1 cellular context compared by ENCODE assay signal in the genomic region with DNA sequence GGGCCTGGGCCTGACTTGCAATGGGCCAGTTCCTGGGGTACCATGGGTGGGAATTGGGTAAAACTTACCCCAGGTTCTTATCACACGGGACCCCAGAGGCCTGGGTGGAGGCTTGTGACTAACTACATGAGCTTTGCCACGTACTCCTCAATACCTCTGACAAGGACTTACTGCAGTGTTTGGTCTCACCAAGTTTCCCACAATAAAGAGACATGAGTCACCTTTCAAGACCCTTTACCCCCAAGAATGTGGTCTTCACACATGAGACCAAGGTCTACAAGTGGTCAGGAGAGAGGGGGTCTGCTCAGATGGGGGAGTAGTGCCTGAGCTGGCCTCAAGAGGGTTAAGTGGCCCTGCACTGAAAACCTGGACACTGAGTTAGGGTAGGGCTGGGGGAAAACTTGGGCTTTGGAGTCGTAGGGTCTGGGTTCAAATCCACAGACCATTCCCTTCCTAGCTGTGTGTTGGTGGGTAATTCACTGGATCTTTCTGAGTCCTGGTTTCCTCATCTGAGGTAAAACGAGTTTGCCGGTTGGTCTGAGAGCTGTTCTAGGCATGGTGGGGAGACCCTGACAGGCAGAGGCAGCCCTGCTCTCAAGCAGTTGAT.
TF ChIP-seq lines count a peak whose summit lies in the region.

No MANE protein-coding gene starts in this region.

TF ChIP-seq in H1, 55 proteins besides CTCF, POLR2A, EP300 and RAD21:
- no peak for TF ChIP-seq SP2 (IDR thresholded peaks at IDR 0.05; ENCODE audit: low read length)
- TF ChIP-seq NRF1 (IDR thresholded peaks at IDR 0.05; ENCODE audit: low read depth, low read length), result no peak
- TF ChIP-seq SIRT6 (IDR thresholded peaks at IDR 0.05; ENCODE audit: low read length), result no peak
- TF ChIP-seq ASH2L (IDR thresholded peaks at IDR 0.05; ENCODE audit: low read length), result no peak
- TF ChIP-seq CTBP2 (IDR thresholded peaks at IDR 0.05; ENCODE audit: borderline replicate concordance, insufficient read depth, insufficient read length, low read length), result no peak
- no peak for TF ChIP-seq SRF (IDR thresholded peaks at IDR 0.05; ENCODE audit: low read depth, low read length)
- TF ChIP-seq NANOG (IDR thresholded peaks at IDR 0.05; ENCODE audit: insufficient read depth, low read depth, low read length, poor library complexity, severe bottlenecking), result no peak
- TF ChIP-seq TAF1 (IDR thresholded peaks at IDR 0.05; ENCODE audit: low read depth, low read length), result no peak
- no peak for TF ChIP-seq SUZ12 (IDR thresholded peaks at IDR 0.05; ENCODE audit: low read length)
- TF ChIP-seq MAX (IDR thresholded peaks at IDR 0.05), result no peak
- no peak for TF ChIP-seq EZH2 (IDR thresholded peaks at IDR 0.05; ENCODE audit: low read depth, low read length, severe bottlenecking)
- TF ChIP-seq CHD2 (IDR thresholded peaks at IDR 0.05; ENCODE audit: low read length), result no peak
- no peak for TF ChIP-seq SAP30 (IDR thresholded peaks at IDR 0.05; ENCODE audit: insufficient read depth, insufficient replicate concordance, low read length)
- no peak for TF ChIP-seq E2F6 (IDR thresholded peaks at IDR 0.05)
- no peak for TF ChIP-seq SP1 (IDR thresholded peaks at IDR 0.05; ENCODE audit: low read depth, low read length)
- no peak for TF ChIP-seq KDM4A (IDR thresholded peaks at IDR 0.05; ENCODE audit: low read depth, low read length, severe bottlenecking)
- TF ChIP-seq USF2 (IDR thresholded peaks at IDR 0.05; ENCODE audit: low read length), result no peak
- no peak for TF ChIP-seq PHF8 (conservative IDR thresholded peaks at IDR 0.05; ENCODE audit: low read depth, low read length)
- TF ChIP-seq RXRA (IDR thresholded peaks at IDR 0.05; ENCODE audit: insufficient read depth, low read depth, low read length), result no peak
- TF ChIP-seq TBP (IDR thresholded peaks at IDR 0.05; ENCODE audit: low read depth, low read length), result no peak
